ENCODE assay signal across 16 cellular contexts in the genomic region with DNA sequence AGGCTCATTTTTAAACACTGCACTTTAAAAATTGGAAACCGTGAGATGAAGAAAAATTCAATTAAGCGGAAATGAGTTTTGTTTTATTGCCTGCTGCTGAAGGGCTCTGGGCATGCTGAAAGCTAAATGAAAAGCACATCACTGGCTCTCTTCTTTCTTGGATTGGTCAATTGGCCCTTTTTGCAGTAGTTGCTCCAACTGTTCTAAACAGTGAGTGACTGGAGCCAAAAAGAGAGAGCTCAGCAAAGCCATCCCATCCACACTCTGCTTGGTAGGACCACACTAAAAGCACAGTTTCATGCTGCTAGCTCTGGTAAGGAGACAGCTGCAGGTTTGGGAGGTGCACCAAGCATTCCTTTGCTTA. TPM values are rescaled to one million over a fixed set of nuclear protein-coding genes. Genes with fewer than 3 reads are reported as not detected.
DNase-seq lines count a peak whose midpoint lies in the region.
"Had no signal": no experiment of that assay in that cellular context is flagged by ENCODE, and none has a peak within 500 bp of the region (broad histone marks: within the 10 kb centered on the region; RNA-seq: fewer than 3 reads in every experiment).

No MANE protein-coding gene starts in this region.

- H3K9me3 Mint-ChIP-seq in activated naive CD8-positive, alpha-beta T cell treated with anti-CD3 and anti-CD28 coated beads for 36 hours: no peaks in the 10 kb centered on the region
- H3K9me3 Mint-ChIP-seq: CD4-positive, alpha-beta memory T cell; HFFc6 had no signal

- H3K9me3 ChIP-seq in SJSA1 (replicated peaks) (no peaks in the 10 kb centered on the region), iPS-20b (ENCODE audit: insufficient read depth, low read depth, low read length) (peaks cover 8% of the 10 kb centered on the region; the same call in 1 of the 2 replicates)
- H3K9me3 ChIP-seq: BE2C, SJCRH30 had no signal

- H3K27ac ChIP-seq in SJSA1 (peak overlapping the region; percentile 85), iPS-20b (ENCODE audit: low read length) (no peak overlapping the region)
- H3K27ac ChIP-seq: SJCRH30 had no signal

- peaks cover 50% of the 10 kb centered on the region for H3K36me3 ChIP-seq in SJSA1
- H3K36me3 ChIP-seq in iPS-20b (ENCODE audit: insufficient read depth, low read depth, low read length): peaks cover 29% of the 10 kb centered on the region
- H3K36me3 ChIP-seq: BE2C had no signal

- H3K4me1 ChIP-seq in SJSA1 (replicated peaks) (peaks cover 53% of the 10 kb centered on the region), iPS-20b (ENCODE audit: insufficient read depth, low read length) (peaks cover 11% of the 10 kb centered on the region)

- no peaks in the 10 kb centered on the region for H3K27me3 ChIP-seq in SJSA1 (replicated peaks)
- no peaks in the 10 kb centered on the region for H3K27me3 ChIP-seq in iPS-20b (ENCODE audit: insufficient read depth, low read length)
- H3K27me3 ChIP-seq: BE2C, SJCRH30 had no signal

- no peaks in the 10 kb centered on the region for H3K27me3 Mint-ChIP-seq in activated naive CD8-positive, alpha-beta T cell treated with anti-CD3 and anti-CD28 coated beads for 36 hours
- H3K27me3 Mint-ChIP-seq: CD4-positive, alpha-beta memory T cell had no signal

- H3K4me3 ChIP-seq in SJSA1: no peak overlapping the region
- H3K4me3 ChIP-seq in iPS-20b (ENCODE audit: low read length): no peak overlapping the region
- H3K4me3 ChIP-seq: SJCRH30 had no signal

- no peak overlapping the region for H3K4me3 Mint-ChIP-seq in activated naive CD8-positive, alpha-beta T cell treated with anti-CD3 and anti-CD28 coated beads for 36 hours
- H3K4me3 Mint-ChIP-seq: CD4-positive, alpha-beta memory T cell; HFFc6 had no signal

- peak; percentile 56 for DNase-seq in DMS79 (lab: John Stamatoyannopoulos, UW)
- no peak for DNase-seq in SJSA1 (ENCODE audit: low read depth in 1 of 2, low spot score in 2 of 2)
- DNase-seq in pons (ENCODE audit: low spot score): peak; percentile 3
- DNase-seq in activated naive CD8-positive, alpha-beta T cell treated with anti-CD3 and anti-CD28 coated beads for 36 hours: no peak
- DNase-seq in DMS 273 (lab: John Stamatoyannopoulos, UW; ENCODE audit: unreplicated experiment): no peak
- no peak for DNase-seq in GM19238 (ENCODE audit: insufficient read length, low spot score)
- DNase-seq in OCI-M2 (lab: John Stamatoyannopoulos, UW; ENCODE audit: unreplicated experiment): no peak
- DNase-seq: BE2C; CD4-positive, alpha-beta memory T cell; HFFc6; NCI-H1417 treated with DMSO at 0.1 percent for 48 hours; NCI-H2029; NCI-H345; NCI-H524 treated with DMSO at 0.1 percent for 48 hours; SJCRH30 had no signal

- no peaks in the 10 kb centered on the region for H3K4me1 Mint-ChIP-seq in activated naive CD8-positive, alpha-beta T cell treated with anti-CD3 and anti-CD28 coated beads for 36 hours
- H3K4me1 Mint-ChIP-seq: CD4-positive, alpha-beta memory T cell had no signal

- no peak overlapping the region for H3K27ac Mint-ChIP-seq in activated naive CD8-positive, alpha-beta T cell treated with anti-CD3 and anti-CD28 coated beads for 36 hours
- H3K27ac Mint-ChIP-seq: HFFc6 had no signal

- peaks cover 18% of the 10 kb centered on the region for H3K36me3 Mint-ChIP-seq in activated naive CD8-positive, alpha-beta T cell treated with anti-CD3 and anti-CD28 coated beads for 36 hours

- peak overlapping the region; percentile 38; the same call in 1 of the 2 replicates for H3K9ac ChIP-seq in iPS-20b (ENCODE audit: low read depth, low read length)

RNA-seq across cellular contexts. Expression of a gene that starts 48.1 kb away (rescaled TPM):
- total RNA-seq in SJSA1 (2014; rRNA removed; shearing (Covaris generic)): 4.6 and 6.4 TPM in 2 replicates
- total RNA-seq in activated naive CD8-positive, alpha-beta T cell treated with anti-CD3 and anti-CD28 coated beads for 36 hours: not detected
- total RNA-seq: CD4-positive, alpha-beta memory T cell had no signal

Comparison
In these comparisons a context has a peak if more than half of its experiments do, and no peak if none do; other contexts are left out.
1. DNase-seq: peak in DMS79 (single experiment) and pons (single experiment); none in SJSA1 (0 of 2), activated naive CD8-positive, alpha-beta T cell treated with anti-CD3 and anti-CD28 coated beads for 36 hours (single experiment), DMS 273 (single experiment), GM19238 (single experiment) and OCI-M2 (single experiment).